Comparison of ENCODE assay signal across 8 cellular contexts in genomic region chr18:23689616-23690504, GRCh38. TPM values are rescaled to one million over a fixed set of nuclear protein-coding genes. Genes with fewer than 3 reads are reported as not detected.
A peak's percentile ranks its signal among the peaks of the same experiment; 100 is the strongest.
DNase-seq lines count a peak whose midpoint lies in the region; ATAC-seq and TF ChIP-seq lines count a peak whose summit lies in the region.

No MANE protein-coding gene starts in this region.

- no peak overlapping the region for H3K27ac Mint-ChIP-seq in CD4-positive, alpha-beta memory T cell
- no peak overlapping the region for H3K27ac Mint-ChIP-seq in activated naive CD8-positive, alpha-beta T cell treated with anti-CD3 and anti-CD28 coated beads, Interleukin-2, amount 50 U/mL, for 24 hours

- intact Hi-C loops in CD4-positive, alpha-beta memory T cell (cut with micrococcal nuclease): no loop called here
- intact Hi-C loops in spleen (cut with DNase I; ENCODE audit: low total_unique reads): no loop called here

- peaks cover 6 to 10% (median 7%) of the 10 kb centered on the region in 4 donors for H3K4me1 Mint-ChIP-seq in CD4-positive, alpha-beta memory T cell
- peaks cover 10% of the 10 kb centered on the region for H3K4me1 Mint-ChIP-seq in activated naive CD8-positive, alpha-beta T cell treated with anti-CD3 and anti-CD28 coated beads, Interleukin-2, amount 50 U/mL, for 24 hours

- H3K27me3 Mint-ChIP-seq in CD4-positive, alpha-beta memory T cell: peaks cover 29% of the 10 kb centered on the region in 2 donors
- H3K27me3 Mint-ChIP-seq in activated naive CD8-positive, alpha-beta T cell treated with anti-CD3 and anti-CD28 coated beads, Interleukin-2, amount 50 U/mL, for 24 hours: peaks cover 39% of the 10 kb centered on the region

- H3K27ac ChIP-seq in CD4-positive, alpha-beta memory T cell (ENCODE audit: low read depth, low read length): no peak overlapping the region
- no peak overlapping the region for H3K27ac ChIP-seq in spleen

- peak; percentile 35 for ATAC-seq in HG03432 (IDR thresholded peaks at IDR 0.05; ENCODE audit: unreplicated experiment)
- peak; percentile 68 for ATAC-seq in activated naive CD8-positive, alpha-beta T cell treated with anti-CD3 and anti-CD28 coated beads, Interleukin-2, amount 50 U/mL, for 24 hours
- ATAC-seq in HG02852 (IDR thresholded peaks at IDR 0.05; ENCODE audit: unreplicated experiment): no peak
- ATAC-seq in GM19395 (IDR thresholded peaks at IDR 0.05; ENCODE audit: unreplicated experiment): no peak

- TF ChIP-seq CTCF in spleen (IDR thresholded peaks at IDR 0.05 in 8 of 11, conservative IDR thresholded peaks at IDR 0.05 in 3 of 11): no peak

- H3K9me3 ChIP-seq in CD4-positive, alpha-beta memory T cell (ENCODE audit: control insufficient read depth in 1 of 2, low read length in 2 of 2): no peaks in the 10 kb centered on the region
- no peaks in the 10 kb centered on the region for H3K9me3 ChIP-seq in spleen

- peak in 2 of 5 donors; percentile 0 to 3 for DNase-seq in CD4-positive, alpha-beta memory T cell
- peak; percentile 10 for DNase-seq in activated naive CD8-positive, alpha-beta T cell treated with anti-CD3 and anti-CD28 coated beads, Interleukin-2, amount 50 U/mL, for 24 hours
- peak; percentile 72 for DNase-seq in iPS-NIHi11 (ENCODE audit: low spot score)
- peak; percentile 72 for DNase-seq in spleen
- DNase-seq in NCI-H2081 (lab: John Stamatoyannopoulos, UW): no peak

- WGBS in spleen, 5 donors: 2 to 8% (median 3%) methylated on average over 24 to 85 of the region's 85 CpGs

- CTCF ChIA-PET in CD4-positive, alpha-beta memory T cell (lab: Charles Lee; ENCODE audit: partially characterized antibody): interaction anchor here (1.5 to 2.8 kb wide), 2 partner anchors 13 to 68 kb away, joined by 4 to 14 read pairs; no protein-coding TSS in a partner anchor

- POLR2A ChIA-PET in CD4-positive, alpha-beta memory T cell (lab: Charles Lee; ENCODE audit: partially characterized antibody): no interaction called here

- H3K36me3 Mint-ChIP-seq in CD4-positive, alpha-beta memory T cell: no peaks in the 10 kb centered on the region
- H3K36me3 Mint-ChIP-seq in activated naive CD8-positive, alpha-beta T cell treated with anti-CD3 and anti-CD28 coated beads, Interleukin-2, amount 50 U/mL, for 24 hours (ENCODE audit: low read depth): no peaks in the 10 kb centered on the region

- H3K27me3 ChIP-seq in CD4-positive, alpha-beta memory T cell (ENCODE audit: insufficient read depth, low read length): peaks cover 16% of the 10 kb centered on the region
- H3K27me3 ChIP-seq in spleen (replicated peaks in 1 of 7): peaks cover 0 to 76% (median 45%) of the 10 kb centered on the region in 7 donors

- H3K4me3 Mint-ChIP-seq in CD4-positive, alpha-beta memory T cell: peak overlapping the region; percentile 17 to 77 (median 59)
- H3K4me3 Mint-ChIP-seq in activated naive CD8-positive, alpha-beta T cell treated with anti-CD3 and anti-CD28 coated beads, Interleukin-2, amount 50 U/mL, for 24 hours: peak overlapping the region; percentile 34

- H3K4me3 ChIP-seq in CD4-positive, alpha-beta memory T cell (ENCODE audit: low read length in 2 of 2): peak overlapping the region in 1 of 2 donors; percentile 30
- peak overlapping the region; percentile 17 to 75 (median 48) for H3K4me3 ChIP-seq in spleen

- H3K36me3 ChIP-seq in CD4-positive, alpha-beta memory T cell (ENCODE audit: insufficient read depth, low read length): no peaks in the 10 kb centered on the region
- H3K36me3 ChIP-seq in spleen: no peaks in the 10 kb centered on the region

- H3K9me3 Mint-ChIP-seq in CD4-positive, alpha-beta memory T cell: no peaks in the 10 kb centered on the region
- H3K9me3 Mint-ChIP-seq in activated naive CD8-positive, alpha-beta T cell treated with anti-CD3 and anti-CD28 coated beads, Interleukin-2, amount 50 U/mL, for 24 hours: no peaks in the 10 kb centered on the region

- no peak for TF ChIP-seq POLR2A in spleen (IDR thresholded peaks at IDR 0.05)

- H3K4me1 ChIP-seq in CD4-positive, alpha-beta memory T cell (ENCODE audit: insufficient read depth, low read length): peaks cover 8% of the 10 kb centered on the region
- peaks cover 6 to 23% (median 18%) of the 10 kb centered on the region in 6 donors for H3K4me1 ChIP-seq in spleen

RNA-seq across cellular contexts. Expression of gene LAMA3, which starts 0.6 kb away (rescaled TPM):
- total RNA-seq in CD4-positive, alpha-beta memory T cell: not detected
- not detected for polyA plus RNA-seq in CD4-positive, alpha-beta memory T cell
- total RNA-seq in spleen: 1 to 10 TPM; 1.8 to 7.1 (median 3.6) TPM
- 1 to 10 TPM; 1.3 to 5.6 (median 1.8) TPM for polyA plus RNA-seq in spleen

RNA-seq across cellular contexts. Expression of gene ANKRD29, which starts 27.1 kb away (rescaled TPM):
- not detected for total RNA-seq in CD4-positive, alpha-beta memory T cell
- 1 to 10 TPM in 1 of 2 donors, under 1 TPM in 1; 0.91 to 1.3 TPM for polyA plus RNA-seq in CD4-positive, alpha-beta memory T cell
- 1 to 10 TPM; 1.6 to 7.3 (median 3.0) TPM for total RNA-seq in spleen
- polyA plus RNA-seq in spleen: 10 to 100 TPM in 1 of 3 donors, 1 to 10 TPM in 2; 4.1 to 10.6 (median 7.2) TPM

Comparison
In these comparisons a context has a peak if more than half of its experiments do, and no peak if none do; other contexts are left out.
1. DNase-seq: peak in activated naive CD8-positive, alpha-beta T cell treated with anti-CD3 and anti-CD28 coated beads, Interleukin-2, amount 50 U/mL, for 24 hours (single experiment), iPS-NIHi11 (single experiment) and spleen (single experiment); none in NCI-H2081 (0 of 2).
2. ATAC-seq: peak in HG03432 (single experiment) and activated naive CD8-positive, alpha-beta T cell treated with anti-CD3 and anti-CD28 coated beads, Interleukin-2, amount 50 U/mL, for 24 hours (single experiment); none in HG02852 (single experiment) and GM19395 (single experiment).